In genomic region chr9:14616188-14616982, GRCh38 we compare ENCODE assay signal across 8 cellular contexts.
A peak's percentile ranks its signal among the peaks of the same experiment; 100 is the strongest.
DNase-seq lines count a peak whose midpoint lies in the region; ATAC-seq and TF ChIP-seq lines count a peak whose summit lies in the region.

No MANE protein-coding gene starts in this region.

- H3K36me3 ChIP-seq in H7 (replicated peaks; ENCODE audit: control insufficient read depth, insufficient read depth, low read length) (no peaks in the 10 kb centered on the region; the same call in 1 of the 2 replicates), psoas muscle (ENCODE audit: insufficient read depth in 1 of 2, low read depth in 1 of 2) (peaks cover 0 to 16% of the 10 kb centered on the region in 2 donors)

- H3K36me3 Mint-ChIP-seq in activated CD4-positive, alpha-beta T cell treated with anti-CD3 and anti-CD28 coated beads, Interleukin-2, amount 10 ng/mL, durations not matched to agents 7 days and 5 days (ENCODE audit: low read depth): peaks cover 3% of the 10 kb centered on the region

- no peak overlapping the region for H3K4me3 Mint-ChIP-seq in activated CD4-positive, alpha-beta T cell treated with anti-CD3 and anti-CD28 coated beads, Interleukin-2, amount 10 ng/mL, durations not matched to agents 7 days and 5 days

- CTCF ChIA-PET in activated CD4-positive, alpha-beta T cell treated with anti-CD3 and anti-CD28 coated beads, Interleukin-2, amount 10 ng/mL, durations not matched to agents 7 days and 5 days (lab: Charles Lee): interaction anchor here (1.3 kb wide), 1 partner anchor 20 kb away, joined by 3 read pairs; no protein-coding TSS in a partner anchor

- TF ChIP-seq CTCF in LNCaP clone FGC (IDR thresholded peaks at IDR 0.05; ENCODE audit: control insufficient read depth, extremely low read depth, insufficient read depth) (peak; percentile 63), psoas muscle (IDR thresholded peaks at IDR 0.05) (peak; percentile 67)

- no peak overlapping the region for H3K27ac ChIP-seq in psoas muscle

- no peaks in the 10 kb centered on the region for H3K4me1 ChIP-seq in psoas muscle

- WGBS in psoas muscle, 3 donors: 55 to 61% (median 58%) methylated on average over 3 of the region's 3 CpGs

- H3K4me3 ChIP-seq in H7 (ENCODE audit: insufficient read depth, low read depth, low read length) (no peak overlapping the region), LNCaP clone FGC (ENCODE audit: low read depth, low read length) (no peak overlapping the region), psoas muscle (no peak overlapping the region)

- no peaks in the 10 kb centered on the region for H3K9me3 Mint-ChIP-seq in activated CD4-positive, alpha-beta T cell treated with anti-CD3 and anti-CD28 coated beads, Interleukin-2, amount 10 ng/mL, durations not matched to agents 7 days and 5 days

- H3K9me3 ChIP-seq in psoas muscle: no peaks in the 10 kb centered on the region

- intact Hi-C loops in psoas muscle (cut with DNase I): loop anchor here (2.0 to 10.0 kb wide), 3 partner anchors 151 to 518 kb away; no protein-coding TSS in a partner anchor

- DNase-seq in activated CD4-positive, alpha-beta T cell treated with anti-CD3 and anti-CD28 coated beads, Interleukin-2, amount 10 ng/mL, durations not matched to agents 7 days and 5 days: peak; percentile 22
- no peak for DNase-seq in activated CD4-positive, alpha-beta T cell treated with anti-CD3 and anti-CD28 coated beads for 4 hours
- peak; percentile 8 for DNase-seq in H7
- peak; percentile 66 for DNase-seq in LNCaP clone FGC (ENCODE audit: low read depth)
- DNase-seq in fibroblast of the conjunctiva (ENCODE audit: low read depth): peak; percentile 65
- no peak for DNase-seq in psoas muscle
- DNase-seq in ecto neural progenitor cell (ENCODE audit: low spot score): no peak

- H3K27me3 ChIP-seq in H7 (ENCODE audit: control insufficient read depth, insufficient read depth, low read length) (no peaks in the 10 kb centered on the region), psoas muscle (ENCODE audit: insufficient read depth in 3 of 3, low read length in 2 of 3) (no peaks in the 10 kb centered on the region)

- H3K4me1 Mint-ChIP-seq in activated CD4-positive, alpha-beta T cell treated with anti-CD3 and anti-CD28 coated beads, Interleukin-2, amount 10 ng/mL, durations not matched to agents 7 days and 5 days: no peaks in the 10 kb centered on the region

- no peaks in the 10 kb centered on the region for H3K27me3 Mint-ChIP-seq in activated CD4-positive, alpha-beta T cell treated with anti-CD3 and anti-CD28 coated beads, Interleukin-2, amount 10 ng/mL, durations not matched to agents 7 days and 5 days

- H3K27ac Mint-ChIP-seq in activated CD4-positive, alpha-beta T cell treated with anti-CD3 and anti-CD28 coated beads, Interleukin-2, amount 10 ng/mL, durations not matched to agents 7 days and 5 days: no peak overlapping the region

- ATAC-seq in SK-N-SH treated with all-trans-retinoic acid at 6 μM for 48 hours: peak; percentile 84
- ATAC-seq in psoas muscle: peak in 3 of 4 donors; percentile 42 to 72 (median 50)

- POLR2A ChIA-PET in activated CD4-positive, alpha-beta T cell treated with anti-CD3 and anti-CD28 coated beads, Interleukin-2, amount 10 ng/mL, durations not matched to agents 7 days and 5 days (lab: Charles Lee): no interaction called here

TF ChIP-seq in SK-N-SH treated with all-trans-retinoic acid at 6 μM for 48 hours, 23 proteins besides CTCF, POLR2A, EP300 and RAD21 (continues in another document):
- TF ChIP-seq ZC3H10 (CRISPR knock-in tag; IDR thresholded peaks at IDR 0.05) (no peak), ISL1 (CRISPR knock-in tag; IDR thresholded peaks at IDR 0.05) (no peak), OSR1 (CRISPR knock-in tag; IDR thresholded peaks at IDR 0.05) (no peak), ARNTL (CRISPR knock-in tag; IDR thresholded peaks at IDR 0.05; ENCODE audit: borderline replicate concordance, low read depth) (no peak), PPARA (CRISPR knock-in tag; IDR thresholded peaks at IDR 0.05; ENCODE audit: borderline replicate concordance) (no peak), BACH2 (CRISPR knock-in tag; IDR thresholded peaks at IDR 0.05; ENCODE audit: borderline replicate concordance) (no peak), CREB5 (CRISPR knock-in tag; IDR thresholded peaks at IDR 0.05; ENCODE audit: low read depth) (no peak), PATZ1 (CRISPR knock-in tag; IDR thresholded peaks at IDR 0.05; ENCODE audit: borderline replicate concordance) (no peak), ZNF70 (CRISPR knock-in tag; IDR thresholded peaks at IDR 0.05) (no peak), TSHZ2 (CRISPR knock-in tag; IDR thresholded peaks at IDR 0.05) (no peak), ZFP30 (CRISPR knock-in tag; IDR thresholded peaks at IDR 0.05) (no peak), ZNF8 (CRISPR knock-in tag; IDR thresholded peaks at IDR 0.05) (no peak), TOX (CRISPR knock-in tag; IDR thresholded peaks at IDR 0.05; ENCODE audit: borderline replicate concordance) (no peak), ESRRG (CRISPR knock-in tag; IDR thresholded peaks at IDR 0.05) (no peak), GLIS3 (CRISPR knock-in tag; IDR thresholded peaks at IDR 0.05) (no peak), ZFP3 (CRISPR knock-in tag; IDR thresholded peaks at IDR 0.05) (no peak), RARB (CRISPR knock-in tag; IDR thresholded peaks at IDR 0.05) (no peak), CSRNP3 (CRISPR knock-in tag; IDR thresholded peaks at IDR 0.05) (no peak)

Comparison
In these comparisons a context has a peak if more than half of its experiments do, and no peak if none do; other contexts are left out.
1. DNase-seq: peak in activated CD4-positive, alpha-beta T cell treated with anti-CD3 and anti-CD28 coated beads, Interleukin-2, amount 10 ng/mL, durations not matched to agents 7 days and 5 days (single experiment), H7 (single experiment), LNCaP clone FGC (single experiment) and fibroblast of the conjunctiva (single experiment); none in activated CD4-positive, alpha-beta T cell treated with anti-CD3 and anti-CD28 coated beads for 4 hours (0 of 2), psoas muscle (0 of 2) and ecto neural progenitor cell (single experiment).